8 cellular contexts compared by ENCODE assay signal in the genomic region with DNA sequence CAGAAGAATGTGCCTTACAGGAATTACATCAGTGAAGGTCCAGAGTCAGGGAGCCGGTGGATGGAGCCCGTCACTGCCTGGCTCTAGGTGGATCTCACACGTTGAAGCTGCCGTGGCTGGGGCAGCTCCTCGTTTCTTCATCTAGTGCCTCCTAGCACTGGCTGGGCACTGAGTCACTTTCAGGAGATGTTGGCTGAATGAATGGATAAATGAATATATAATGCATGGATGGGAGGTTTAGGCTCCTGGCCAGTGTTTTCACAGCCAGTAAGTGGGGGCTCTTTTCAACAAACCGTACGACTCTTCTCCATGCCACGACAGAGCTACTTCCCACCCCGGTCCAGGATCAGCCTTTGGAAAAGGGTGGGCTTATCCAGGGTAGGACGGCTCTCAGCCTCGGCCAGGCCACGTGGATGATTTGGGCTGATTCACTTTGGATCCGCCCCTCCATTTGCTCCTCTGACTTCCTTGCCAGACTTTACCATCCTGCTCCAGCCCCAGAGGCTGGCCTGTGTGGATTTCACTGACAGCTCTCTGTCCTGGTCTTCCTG. TPM values are rescaled to one million over a fixed set of nuclear protein-coding genes. Genes with fewer than 3 reads are reported as not detected.
A peak's percentile ranks its signal among the peaks of the same experiment; 100 is the strongest.
DNase-seq lines count a peak whose midpoint lies in the region; ATAC-seq and TF ChIP-seq lines count a peak whose summit lies in the region.

No MANE protein-coding gene starts in this region.

- peaks cover 5% of the 10 kb centered on the region for H3K4me1 ChIP-seq in CD8-positive, alpha-beta T cell (ENCODE audit: insufficient read depth, low read length)
- H3K4me1 ChIP-seq in Panc1 (ENCODE audit: control insufficient read depth, insufficient read depth, low read length) (peaks cover 39% of the 10 kb centered on the region), esophagus muscularis mucosa (peaks cover 41 to 50% (median 45%) of the 10 kb centered on the region in 4 donors), neuron (ENCODE audit: insufficient read depth, low read length) (peaks cover 11% of the 10 kb centered on the region)

- H3K27me3 ChIP-seq in CD8-positive, alpha-beta T cell (ENCODE audit: insufficient read depth, low read length), result no peaks in the 10 kb centered on the region
- no peaks in the 10 kb centered on the region for H3K27me3 ChIP-seq in Panc1 (ENCODE audit: control insufficient read depth, insufficient read depth, low read length)
- H3K27me3 ChIP-seq in esophagus muscularis mucosa, result no peaks in the 10 kb centered on the region
- no peaks in the 10 kb centered on the region for H3K27me3 ChIP-seq in neuron (ENCODE audit: insufficient read depth, low read length)

- ATAC-seq in CD8-positive, alpha-beta T cell, result no peak
- ATAC-seq in Panc1 (no peak), GM21529 (IDR thresholded peaks at IDR 0.05; ENCODE audit: unreplicated experiment) (no peak), GM18505 (IDR thresholded peaks at IDR 0.05; ENCODE audit: unreplicated experiment) (no peak)

- H3K4me3 Mint-ChIP-seq in CD8-positive, alpha-beta T cell, result peak overlapping the region; percentile 84

- no peak overlapping the region for H3K27ac ChIP-seq in CD8-positive, alpha-beta T cell (ENCODE audit: low read depth, low read length)
- H3K27ac ChIP-seq in Panc1 (ENCODE audit: low read length) (peak overlapping the region; percentile 87), esophagus muscularis mucosa (replicated peaks in 1 of 4) (peak overlapping the region; percentile 79 to 93 (median 92))

- no peaks in the 10 kb centered on the region for H3K9me3 Mint-ChIP-seq in CD8-positive, alpha-beta T cell

- no peaks in the 10 kb centered on the region for H3K36me3 ChIP-seq in CD8-positive, alpha-beta T cell (ENCODE audit: insufficient read depth, low read length)
- no peaks in the 10 kb centered on the region; the same call in 1 of the 2 replicates for H3K36me3 ChIP-seq in Panc1 (ENCODE audit: control insufficient read depth, insufficient read depth, low read length)
- H3K36me3 ChIP-seq in esophagus muscularis mucosa, result no peaks in the 10 kb centered on the region
- H3K36me3 ChIP-seq in neuron (ENCODE audit: insufficient read depth, low read length), result peaks cover 2% of the 10 kb centered on the region

- BruUV-seq in Panc1 (replicated peaks; lab: Mats Ljungman, UMichigan), result no TSS peak

- H3K27me3 Mint-ChIP-seq in CD8-positive, alpha-beta T cell (ENCODE audit: low read depth), result peaks cover 25% of the 10 kb centered on the region

- TF ChIP-seq POLR2A in esophagus muscularis mucosa (IDR thresholded peaks at IDR 0.05; ENCODE audit: low read depth) (no peak), GM18505 (IDR thresholded peaks at IDR 0.05; ENCODE audit: borderline replicate concordance, extremely low read depth, insufficient read depth, insufficient read length) (no peak)

- no peaks in the 10 kb centered on the region for H3K36me3 Mint-ChIP-seq in CD8-positive, alpha-beta T cell

- no peaks in the 10 kb centered on the region for H3K9me3 ChIP-seq in CD8-positive, alpha-beta T cell (ENCODE audit: low read length)
- H3K9me3 ChIP-seq in Panc1 (ENCODE audit: control insufficient read depth, insufficient read depth, low read depth, low read length), result no peaks in the 10 kb centered on the region
- no peaks in the 10 kb centered on the region for H3K9me3 ChIP-seq in esophagus muscularis mucosa
- no peaks in the 10 kb centered on the region for H3K9me3 ChIP-seq in neuron (ENCODE audit: low read length)

- in situ Hi-C loops in Panc1 (cut with HindIII; ENCODE audit: low pct_unique_long_range_greater_than_20kb, low sequenced_read_pairs), result no loop called here

- no peak for TF ChIP-seq CTCF in CD8-positive, alpha-beta T cell (IDR thresholded peaks at IDR 0.05)
- no peak for TF ChIP-seq CTCF in Panc1 (IDR thresholded peaks at IDR 0.05)
- TF ChIP-seq CTCF in esophagus muscularis mucosa (IDR thresholded peaks at IDR 0.05), result no peak

- no peak for TF ChIP-seq EP300 in esophagus muscularis mucosa (IDR thresholded peaks at IDR 0.05)

- H3K27ac Mint-ChIP-seq in CD8-positive, alpha-beta T cell, result no peak overlapping the region

- CTCF ChIA-PET in CD8-positive, alpha-beta T cell (lab: Charles Lee), result interaction anchor here (0.7 to 1.0 kb wide), 2 partner anchors 11 to 242 kb away, joined by 3 to 4 read pairs; no protein-coding TSS in a partner anchor
- CTCF ChIA-PET in Panc1 (lab: Charles Lee), result interaction anchor here (0.7 kb wide), 1 partner anchor 141 kb away, joined by 3 read pairs; no protein-coding TSS in a partner anchor

- intact Hi-C loops in CD8-positive, alpha-beta T cell (cut with DNase I, micrococcal nuclease), result loop anchor here in 1 of 2 experiments (10.0 kb wide), 2 partner anchors 171 to 499 kb away; partner anchors contain the start of genes RPL26L1 and UBTD2
- intact Hi-C loops in Panc1 (cut with micrococcal nuclease; ENCODE audit: unreplicated experiment) (no loop called here), esophagus muscularis mucosa (cut with DNase I) (loop anchor here (10.0 kb wide), 1 partner anchor 171 kb away; the partner anchor contains the start of gene UBTD2)

- H2AFZ ChIP-seq in neuron (ENCODE audit: low read depth, low read length), result no peak overlapping the region

- peaks cover 14% of the 10 kb centered on the region for H3K4me1 Mint-ChIP-seq in CD8-positive, alpha-beta T cell (ENCODE audit: low read depth)

- 52% methylated on average over 13 of the region's 13 CpGs for WGBS in esophagus muscularis mucosa

- DNase-seq in CD8-positive, alpha-beta T cell, result no peak
- DNase-seq in Panc1 (ENCODE audit: low read depth, low spot score), result no peak
- DNase-seq in esophagus muscularis mucosa (ENCODE audit: extremely low spot score), result no peak
- no peak for DNase-seq in midbrain (lab: John Stamatoyannopoulos, UW)
- DNase-seq in NOMO-1 (lab: John Stamatoyannopoulos, UW; ENCODE audit: unreplicated experiment in 2 of 2), result no peak

- no peak overlapping the region for H3K4me3 ChIP-seq in CD8-positive, alpha-beta T cell (ENCODE audit: low read depth, low read length)
- no peak overlapping the region; a peak in 1 of 4 replicates for H3K4me3 ChIP-seq in Panc1 (ENCODE audit: low read depth in 2 of 2, low read length in 2 of 2)
- H3K4me3 ChIP-seq in esophagus muscularis mucosa, result peak overlapping the region in 2 of 4 donors; percentile 94 to 99
- H3K4me3 ChIP-seq in neuron (ENCODE audit: low read length), result peak overlapping the region; percentile 60

- POLR2A ChIA-PET in CD8-positive, alpha-beta T cell (lab: Charles Lee), result no interaction called here
- POLR2A ChIA-PET in Panc1 (lab: Charles Lee), result no interaction called here

RNA-seq across cellular contexts. Expression of gene SH3PXD2B, which starts 1.3 kb away (rescaled TPM):
- total RNA-seq in CD8-positive, alpha-beta T cell, result under 1 TPM; 0.03 to 0.08 TPM
- total RNA-seq in Panc1 (2021; ENCODE audit: unreplicated experiment) (39.7 TPM), esophagus muscularis mucosa (10 to 100 TPM; 41.5 to 66.5 (median 49.2) TPM)
- 45.0 TPM for polyA plus RNA-seq in Panc1 (2012; ENCODE audit: insufficient read length)

Comparison
In these comparisons a context has a peak if more than half of its experiments do, and no peak if none do; other contexts are left out.
1. RNA of gene SH3PXD2B, which starts 1.3 kb away (total RNA-seq): 41.5 to 66.5 TPM in esophagus muscularis mucosa and 39.7 TPM in Panc1 (single experiment); 0.03 to 0.08 TPM in CD8-positive, alpha-beta T cell; every median in the first group is over 10 times any median in the second.